ENCODE assay signal across 13 cellular contexts in the genomic region with DNA sequence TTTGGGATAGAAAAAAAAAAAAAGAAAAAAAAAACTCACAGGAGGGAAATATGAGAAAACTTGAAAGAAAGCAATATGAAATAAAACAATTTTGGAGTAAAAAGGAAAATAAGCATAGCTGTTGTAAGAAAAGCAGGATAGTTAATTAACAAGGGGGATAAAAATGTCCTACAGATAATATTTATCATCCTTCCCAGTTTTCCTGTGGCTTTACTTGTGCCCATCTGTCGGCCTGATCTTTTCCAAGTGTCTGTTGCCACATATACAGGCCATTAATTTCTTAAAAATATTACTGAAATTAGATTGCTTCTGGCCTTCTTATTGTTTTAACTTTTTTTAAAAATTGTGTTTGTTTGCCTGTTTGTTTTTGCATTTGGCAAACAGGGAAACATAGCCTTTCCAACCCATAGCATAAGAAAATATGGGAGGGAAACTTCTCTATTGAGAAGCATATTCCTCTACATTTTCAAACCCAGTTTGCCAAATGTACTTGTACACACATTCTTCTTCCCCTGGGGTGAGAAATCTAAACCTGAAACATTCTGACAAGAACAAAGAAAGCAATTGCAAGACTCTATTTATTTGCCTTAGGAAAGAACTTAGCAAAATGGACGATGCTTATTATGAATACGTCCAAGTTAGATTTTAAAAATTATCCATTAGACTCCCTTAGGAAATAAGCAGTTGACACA.
DNase-seq lines count a peak whose midpoint lies in the region; ATAC-seq and TF ChIP-seq lines count a peak whose summit lies in the region.
"Had no signal": no experiment of that assay in that cellular context is flagged by ENCODE, and none has a peak within 500 bp of the region (broad histone marks: within the 10 kb centered on the region; RNA-seq: fewer than 3 reads in every experiment).

No MANE protein-coding gene starts in this region.

- H3K23ac ChIP-seq in H9 (ENCODE audit: insufficient read length, low read depth, low read length) = no peak overlapping the region

- peak overlapping the region; percentile 33 for H3K4me3 ChIP-seq in astrocyte of the spinal cord (ENCODE audit: low read depth, low read length)
- H3K4me3 ChIP-seq in right cardiac atrium (ENCODE audit: low read length) = peak overlapping the region; percentile 54
- peak overlapping the region; percentile 78 for H3K4me3 ChIP-seq in skeletal muscle satellite cell (ENCODE audit: low read length)
- no peak overlapping the region for H3K4me3 ChIP-seq in Karpas-422 (ENCODE audit: low read length)
- H3K4me3 ChIP-seq: ovary had no signal

- no peak overlapping the region for H4K91ac ChIP-seq in H9 (ENCODE audit: insufficient read length, low read depth, low read length)

- no peaks in the 10 kb centered on the region for H3K79me1 ChIP-seq in H9 (ENCODE audit: insufficient read depth, low read depth, low read length, poor library complexity, severe bottlenecking)

- no peak overlapping the region for H3K18ac ChIP-seq in H9 (ENCODE audit: insufficient read length, low read depth, low read length)

- in situ Hi-C loops in astrocyte of the spinal cord (cut with HindIII; ENCODE audit: low sequenced_read_pairs) = no loop called here

- H3T11ph ChIP-seq in H9 (ENCODE audit: low read length) = no peak overlapping the region

- H3K27me3 ChIP-seq in H9 (ENCODE audit: insufficient read depth, low read length) (no peaks in the 10 kb centered on the region), right cardiac atrium (ENCODE audit: control insufficient read depth, insufficient read depth) (no peaks in the 10 kb centered on the region), skeletal muscle satellite cell (ENCODE audit: control insufficient read depth, insufficient read depth, low read length) (no peaks in the 10 kb centered on the region), Karpas-422 (ENCODE audit: low read length) (no peaks in the 10 kb centered on the region)
- H3K27me3 ChIP-seq: ovary had no signal

- peaks cover 10 to 12% of the 10 kb centered on the region in 2 experiments for H3K9me3 Mint-ChIP-seq in H9
- H3K9me3 Mint-ChIP-seq in activated naive CD4-positive, alpha-beta T cell treated with anti-CD3 and anti-CD28 coated beads, Interleukin-2, amount 10 ng/mL, durations not matched to agents 7 days and 5 days = no peaks in the 10 kb centered on the region
- H3K9me3 Mint-ChIP-seq: CD8-positive, alpha-beta memory T cell had no signal

- 0 out of 2 replicates have a peak, but pooled peaks cover 3% of the 10 kb centered on the region for H3K79me2 ChIP-seq in H9 (ENCODE audit: insufficient read depth, low read length)
- H3K79me2 ChIP-seq in Karpas-422 (ENCODE audit: low read length) = no peaks in the 10 kb centered on the region

- H3K27ac Mint-ChIP-seq in H9 = no peak overlapping the region
- H3K27ac Mint-ChIP-seq in activated naive CD4-positive, alpha-beta T cell treated with anti-CD3 and anti-CD28 coated beads, Interleukin-2, amount 10 ng/mL, durations not matched to agents 7 days and 5 days = no peak overlapping the region
- H3K27ac Mint-ChIP-seq: CD8-positive, alpha-beta memory T cell had no signal

- peaks cover 15 to 30% of the 10 kb centered on the region in 2 experiments for H3K4me1 Mint-ChIP-seq in H9
- no peaks in the 10 kb centered on the region for H3K4me1 Mint-ChIP-seq in activated naive CD4-positive, alpha-beta T cell treated with anti-CD3 and anti-CD28 coated beads, Interleukin-2, amount 10 ng/mL, durations not matched to agents 7 days and 5 days
- H3K4me1 Mint-ChIP-seq: CD8-positive, alpha-beta memory T cell had no signal

- H3K14ac ChIP-seq in H9 (ENCODE audit: insufficient read depth, low read length) = no peak overlapping the region

- peaks cover 10% of the 10 kb centered on the region for H3K36me3 ChIP-seq in skeletal muscle satellite cell (ENCODE audit: insufficient read depth, low read length)
- no peaks in the 10 kb centered on the region for H3K36me3 ChIP-seq in Karpas-422 (ENCODE audit: insufficient read depth, low read length)
- H3K36me3 ChIP-seq: ovary had no signal

- no peak overlapping the region for H2BK12ac ChIP-seq in H9 (ENCODE audit: insufficient read length, low read depth, low read length)

- H4K5ac ChIP-seq in H9 (ENCODE audit: insufficient read length, low read depth, low read length) = no peak overlapping the region

- no peaks in the 10 kb centered on the region for H3K9me2 ChIP-seq in Karpas-422 (replicated peaks; ENCODE audit: insufficient read depth, low read length)

- no peaks in the 10 kb centered on the region; the same call in 1 of the 2 replicates for H3K4me1 ChIP-seq in H9 (ENCODE audit: insufficient read depth, low read length)
- no peaks in the 10 kb centered on the region for H3K4me1 ChIP-seq in right cardiac atrium (ENCODE audit: control insufficient read depth, insufficient read depth, low read length)
- peaks cover 62% of the 10 kb centered on the region for H3K4me1 ChIP-seq in skeletal muscle satellite cell (ENCODE audit: control insufficient read depth, insufficient read depth, low read length)
- H3K4me1 ChIP-seq in Karpas-422 (ENCODE audit: low read length) = no peaks in the 10 kb centered on the region

- no peak overlapping the region for H2BK120ac ChIP-seq in H9 (ENCODE audit: low read depth, low read length, poor library complexity, severe bottlenecking)

- ATAC-seq in right cardiac atrium (no peak), GM21381 (IDR thresholded peaks at IDR 0.05; ENCODE audit: unreplicated experiment) (no peak)

- H3K9me3 ChIP-seq in H9 (ENCODE audit: control insufficient read depth, low read depth, low read length) = no peaks in the 10 kb centered on the region
- no peaks in the 10 kb centered on the region for H3K9me3 ChIP-seq in right cardiac atrium (ENCODE audit: control insufficient read depth, low read length)
- no peaks in the 10 kb centered on the region for H3K9me3 ChIP-seq in skeletal muscle satellite cell (replicated peaks; ENCODE audit: low read length)
- H3K9me3 ChIP-seq in Karpas-422 (ENCODE audit: low read length) = no peaks in the 10 kb centered on the region
- H3K9me3 ChIP-seq: ovary had no signal

- peaks cover 6% of the 10 kb centered on the region for H3K23me2 ChIP-seq in H9 (ENCODE audit: insufficient read length, low read depth, low read length, poor library complexity, severe bottlenecking)

- H3K4me2 ChIP-seq in H9 (ENCODE audit: insufficient read depth, insufficient read length, low read length) (peak overlapping the region; percentile 72), skeletal muscle satellite cell (ENCODE audit: low read length) (peak overlapping the region; percentile 91), Karpas-422 (ENCODE audit: low read depth, low read length, poor library complexity, severe bottlenecking) (no peak overlapping the region)

- intact Hi-C loops in right cardiac atrium (cut with DNase I) = no loop called here

- H2AFZ ChIP-seq in H9 (ENCODE audit: low read length) (no peak overlapping the region), Karpas-422 (ENCODE audit: low read length) (no peak overlapping the region)

- DNase-seq in H9 = no peak
- DNase-seq in astrocyte of the spinal cord (ENCODE audit: low read depth, low spot score) = peak; percentile 26
- DNase-seq in right cardiac atrium = no peak
- DNase-seq in NCI-H226 = no peak
- DNase-seq in activated naive CD4-positive, alpha-beta T cell treated with anti-CD3 and anti-CD28 coated beads, Interleukin-2, amount 10 ng/mL, durations not matched to agents 7 days and 5 days = no peak
- no peak for DNase-seq in Karpas-422
- DNase-seq: activated effector memory CD4-positive, alpha-beta T cell treated with anti-CD3 and anti-CD28 coated beads, Interleukin-2, amount 50 U/mL, for 16 hours; CD8-positive, alpha-beta memory T cell; effector CD4-positive, alpha-beta T cell; stimulated activated CD4-positive, alpha-beta T cell treated with anti-CD3 and anti-CD28 coated beads, Interleukin-4, amount 100 ng/mL, for 24 hours had no signal

- peaks cover 4 to 12% (median 8%) of the 10 kb centered on the region in 3 experiments; a peak in 6 of 7 replicates for H3K36me3 Mint-ChIP-seq in H9 (ENCODE audit: insufficient read depth in 1 of 3, low read depth in 3 of 3)
- H3K36me3 Mint-ChIP-seq in activated naive CD4-positive, alpha-beta T cell treated with anti-CD3 and anti-CD28 coated beads, Interleukin-2, amount 10 ng/mL, durations not matched to agents 7 days and 5 days = no peaks in the 10 kb centered on the region
- H3K36me3 Mint-ChIP-seq: CD8-positive, alpha-beta memory T cell had no signal

- H3K56ac ChIP-seq in H9 (ENCODE audit: insufficient read length, low read depth, low read length) = no peak overlapping the region

- no peak overlapping the region for H2BK5ac ChIP-seq in H9 (ENCODE audit: insufficient read length, low read length)

- H2AK5ac ChIP-seq in H9 (ENCODE audit: insufficient read length, low read length) = no peak overlapping the region

- peak overlapping the region in 1 of 2 experiments; percentile 57; a peak in 2 of 5 replicates for H3K4me3 Mint-ChIP-seq in H9
- no peak overlapping the region for H3K4me3 Mint-ChIP-seq in activated naive CD4-positive, alpha-beta T cell treated with anti-CD3 and anti-CD28 coated beads, Interleukin-2, amount 10 ng/mL, durations not matched to agents 7 days and 5 days
- H3K4me3 Mint-ChIP-seq: CD8-positive, alpha-beta memory T cell had no signal

- H2BK15ac ChIP-seq in H9 (ENCODE audit: low read depth, low read length) = no peak overlapping the region

- WGBS in H9 (ENCODE audit: extremely low coverage, insufficient read length, low lambda C conversion rate) = no CpG with 5 or more reads among the region's 3 CpGs
- WGBS in right cardiac atrium = 29% methylated on average over 3 of the region's 3 CpGs

- CTCF ChIA-PET in activated naive CD4-positive, alpha-beta T cell treated with anti-CD3 and anti-CD28 coated beads, Interleukin-2, amount 10 ng/mL, durations not matched to agents 7 days and 5 days (lab: Charles Lee) = no interaction called here

- TF ChIP-seq CTCF in H9 (conservative IDR thresholded peaks at IDR 0.05) (no peak), astrocyte of the spinal cord (IDR thresholded peaks at IDR 0.05; ENCODE audit: low read depth, low read length) (no peak)

- peaks cover 1% of the 10 kb centered on the region; the same call in 1 of the 2 replicates for H3K27me3 Mint-ChIP-seq in H9 (ENCODE audit: low read depth)
- H3K27me3 Mint-ChIP-seq in activated naive CD4-positive, alpha-beta T cell treated with anti-CD3 and anti-CD28 coated beads, Interleukin-2, amount 10 ng/mL, durations not matched to agents 7 days and 5 days = peaks cover 20% of the 10 kb centered on the region

- no peak overlapping the region for H2BK20ac ChIP-seq in H9 (ENCODE audit: low read depth, low read length, poor library complexity, severe bottlenecking)

- H4K20me1 ChIP-seq in H9 (ENCODE audit: control insufficient read depth, insufficient read depth, insufficient read length) (no peaks in the 10 kb centered on the region), Karpas-422 (ENCODE audit: insufficient read depth, low read depth, low read length) (no peaks in the 10 kb centered on the region)

- H3K4ac ChIP-seq in H9 (ENCODE audit: low read depth, low read length) = no peak overlapping the region

- H3K27ac ChIP-seq in H9 (ENCODE audit: insufficient read length, low read depth, low read length) (no peak overlapping the region), right cardiac atrium (ENCODE audit: low read length) (peak overlapping the region; percentile 92), Karpas-422 (ENCODE audit: low read length) (no peak overlapping the region)
- H3K27ac ChIP-seq: ovary had no signal

- H4K8ac ChIP-seq in H9 (replicated peaks; ENCODE audit: insufficient read length, low read depth, low read length) = no peak overlapping the region

- peak overlapping the region; percentile 55 for H3K9ac ChIP-seq in H9 (ENCODE audit: extremely low read depth, insufficient read length, low read length)
- peak overlapping the region; percentile 93 for H3K9ac ChIP-seq in skeletal muscle satellite cell (ENCODE audit: low read depth, low read length)
- no peak overlapping the region for H3K9ac ChIP-seq in Karpas-422 (ENCODE audit: low read length)
